11 cellular contexts compared by ENCODE assay signal in genomic region chr3:12719541-12719940, GRCh38. TPM values are rescaled to one million over a fixed set of nuclear protein-coding genes. Genes with fewer than 3 reads are reported as not detected.
DNase-seq lines count a peak whose midpoint lies in the region; ATAC-seq and TF ChIP-seq lines count a peak whose summit lies in the region.
"Had no signal": no experiment of that assay in that cellular context is flagged by ENCODE, and none has a peak within 500 bp of the region (broad histone marks: within the 10 kb centered on the region; RNA-seq: fewer than 3 reads in every experiment).

No MANE protein-coding gene starts in this region.

- H3K36me3 Mint-ChIP-seq in effector memory CD8-positive, alpha-beta T cell (ENCODE audit: insufficient read depth): peaks cover 4% of the 10 kb centered on the region
- H3K36me3 Mint-ChIP-seq: activated naive CD4-positive, alpha-beta T cell treated with anti-CD3 and anti-CD28 coated beads, Interleukin-2, amount 10 ng/mL, durations not matched to agents 7 days and 5 days had no signal

- DNase-seq in BE2C (no peak), osteoblast (ENCODE audit: insufficient read length, low spot score, missing footprints) (no peak), NCI-H2171 treated with DMSO at 0.1 percent for 48 hours (lab: John Stamatoyannopoulos, UW) (no peak), mesenteric fat pad (ENCODE audit: low spot score) (no peak), NCI-H2171 (lab: John Stamatoyannopoulos, UW) (no peak)
- no peak for DNase-seq in effector memory CD8-positive, alpha-beta T cell
- no peak for DNase-seq in stimulated activated naive CD4-positive, alpha-beta T cell treated with Interleukin-2 at 50 U/mL for 16 hours (lab: John Stamatoyannopoulos, UW)

- H3K9me3 ChIP-seq in BE2C (no peaks in the 10 kb centered on the region), osteoblast (ENCODE audit: low read depth, low read length) (peaks cover 3% of the 10 kb centered on the region)

- H3K27ac ChIP-seq in KMS-11: no peak overlapping the region
- no peak overlapping the region for H3K27ac ChIP-seq in osteoblast (ENCODE audit: low read depth, low read length)

- peak overlapping the region; percentile 47 to 89 for H3K27ac Mint-ChIP-seq in effector memory CD8-positive, alpha-beta T cell
- H3K27ac Mint-ChIP-seq: activated naive CD4-positive, alpha-beta T cell treated with anti-CD3 and anti-CD28 coated beads, Interleukin-2, amount 10 ng/mL, durations not matched to agents 7 days and 5 days had no signal

- H3K4me1 Mint-ChIP-seq in effector memory CD8-positive, alpha-beta T cell (ENCODE audit: low read depth in 2 of 2): peaks cover 7 to 14% of the 10 kb centered on the region in 2 donors

- no peak overlapping the region for H3K9ac ChIP-seq in KMS-11

- H3K36me3 ChIP-seq in BE2C (no peaks in the 10 kb centered on the region), KMS-11 (ENCODE audit: insufficient read depth) (no peaks in the 10 kb centered on the region), osteoblast (ENCODE audit: insufficient read depth, low read length) (no peaks in the 10 kb centered on the region)

- no peak for ATAC-seq in effector memory CD8-positive, alpha-beta T cell (replicated peaks)

- H3K4me2 ChIP-seq in KMS-11 (peak overlapping the region; percentile 36), osteoblast (ENCODE audit: insufficient read depth, low read length) (peak overlapping the region; percentile 81)

- H3K4me1 ChIP-seq in BE2C (no peaks in the 10 kb centered on the region), KMS-11 (ENCODE audit: low read depth, poor library complexity, severe bottlenecking) (peaks cover 7% of the 10 kb centered on the region), osteoblast (ENCODE audit: insufficient read depth, low read length) (no peaks in the 10 kb centered on the region)

- H3K4me3 ChIP-seq in BE2C (ENCODE audit: low read depth, low read length): peak overlapping the region; percentile 49
- H3K4me3 ChIP-seq in KMS-11 (IDR thresholded peaks at IDR 0.05; ENCODE audit: insufficient read depth, low read depth, low read length): no peak overlapping the region
- peak overlapping the region; percentile 25 for H3K4me3 ChIP-seq in osteoblast (ENCODE audit: insufficient read depth, low read length)

- peak overlapping the region; percentile 47 to 51 for H3K4me3 Mint-ChIP-seq in effector memory CD8-positive, alpha-beta T cell
- H3K4me3 Mint-ChIP-seq: activated naive CD4-positive, alpha-beta T cell treated with anti-CD3 and anti-CD28 coated beads, Interleukin-2, amount 10 ng/mL, durations not matched to agents 7 days and 5 days had no signal

- H3K79me2 ChIP-seq in KMS-11 (ENCODE audit: insufficient read depth, low read depth) (no peaks in the 10 kb centered on the region), osteoblast (ENCODE audit: insufficient read depth, low read length) (no peaks in the 10 kb centered on the region)

- H3K9me3 Mint-ChIP-seq in effector memory CD8-positive, alpha-beta T cell: no peaks in the 10 kb centered on the region
- H3K9me3 Mint-ChIP-seq: activated naive CD4-positive, alpha-beta T cell treated with anti-CD3 and anti-CD28 coated beads, Interleukin-2, amount 10 ng/mL, durations not matched to agents 7 days and 5 days had no signal

- H2AFZ ChIP-seq in KMS-11 (ENCODE audit: low read depth) (peak overlapping the region; percentile 44; the same call in 1 of the 2 replicates), osteoblast (ENCODE audit: low read length) (peak overlapping the region; percentile 72)

- H4K20me1 ChIP-seq in KMS-11 (ENCODE audit: insufficient read depth) (no peaks in the 10 kb centered on the region), osteoblast (ENCODE audit: insufficient read depth, low read length) (no peaks in the 10 kb centered on the region)

- peaks cover 0 to 5% of the 10 kb centered on the region in 2 donors for H3K27me3 Mint-ChIP-seq in effector memory CD8-positive, alpha-beta T cell

- TF ChIP-seq CTCF in BE2C (IDR thresholded peaks at IDR 0.05; ENCODE audit: low read depth, low read length): no peak
- no peak for TF ChIP-seq CTCF in KMS-11 (conservative IDR thresholded peaks at IDR 0.05; ENCODE audit: low read depth, low read length)
- no peak for TF ChIP-seq CTCF in osteoblast (IDR thresholded peaks at IDR 0.05; ENCODE audit: extremely low read depth, low read depth, low read length)

- no peaks in the 10 kb centered on the region for H3K27me3 ChIP-seq in BE2C
- no peaks in the 10 kb centered on the region for H3K27me3 ChIP-seq in KMS-11 (ENCODE audit: insufficient read depth, low read depth)
- H3K27me3 ChIP-seq in osteoblast (ENCODE audit: insufficient read depth, low read length): no peaks in the 10 kb centered on the region

RNA-seq across cellular contexts. Expression of gene TMEM40, which starts 39.5 kb away (rescaled TPM):
- not detected for polyA plus RNA-seq in BE2C (2012; ENCODE audit: insufficient read depth, insufficient read length, low read depth)
- total RNA-seq in osteoblast: not detected in 2 replicates
- total RNA-seq in mesenteric fat pad: not detected
- total RNA-seq: pulmonary artery endothelial cell, temporal lobe had no signal

RNA-seq across cellular contexts. Expression of gene RAF1, which starts 55.6 kb away (rescaled TPM):
- polyA plus RNA-seq in BE2C (2012; ENCODE audit: insufficient read depth, insufficient read length, low read depth): 60.0 TPM
- 107 and 118 TPM in 2 replicates for total RNA-seq in osteoblast
- 92.1 TPM for total RNA-seq in mesenteric fat pad
